ENCODE assay signal across 1 cellular context in the genomic region with DNA sequence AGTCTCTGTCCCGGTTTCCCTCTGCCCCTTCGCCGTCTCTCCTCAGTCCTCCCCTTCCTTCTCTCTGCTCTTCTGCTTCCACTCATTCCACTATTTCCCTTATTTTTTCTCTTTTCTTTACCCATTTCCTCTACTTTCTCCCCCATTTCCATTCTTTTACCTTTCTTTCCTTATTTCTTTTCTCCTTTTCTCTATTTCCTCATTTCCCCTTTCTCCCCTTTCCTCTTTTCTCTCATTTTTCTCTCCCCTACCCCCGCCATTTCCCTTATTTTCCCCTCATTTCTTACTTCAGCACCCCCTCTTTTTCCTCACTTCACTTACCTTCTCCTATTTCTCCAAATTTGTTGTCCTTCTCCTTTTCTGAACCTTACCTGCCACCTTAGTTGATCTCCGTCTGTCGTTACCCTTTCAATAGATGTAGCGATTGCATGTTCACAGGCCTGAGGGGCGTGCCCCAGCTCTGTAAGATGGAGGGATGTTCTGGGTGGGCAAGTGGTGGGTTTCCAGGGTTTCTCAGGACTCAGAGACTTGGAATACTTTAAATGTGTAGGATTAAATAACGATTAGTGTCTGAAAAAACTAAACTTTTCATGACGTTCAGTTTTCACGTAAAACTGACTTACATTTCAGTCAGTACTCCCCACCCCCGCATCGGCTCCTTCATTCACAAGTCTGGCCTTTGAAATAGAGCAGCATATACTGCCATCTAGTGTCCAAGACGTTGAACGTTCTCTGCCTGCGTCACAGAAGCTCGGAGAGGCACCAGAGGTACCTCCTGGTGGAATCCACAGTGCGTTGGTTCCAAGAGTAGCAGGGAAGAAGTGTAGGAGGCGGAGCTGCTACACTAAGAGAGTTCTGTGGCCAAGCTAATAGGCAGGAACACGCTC.
TF ChIP-seq lines count a peak whose summit lies in the region.

No MANE protein-coding gene starts in this region.

TF ChIP-seq in HCT116, 20 proteins besides CTCF, POLR2A, EP300 and RAD21 (continued from another document):
- TF ChIP-seq, protein P1, sequence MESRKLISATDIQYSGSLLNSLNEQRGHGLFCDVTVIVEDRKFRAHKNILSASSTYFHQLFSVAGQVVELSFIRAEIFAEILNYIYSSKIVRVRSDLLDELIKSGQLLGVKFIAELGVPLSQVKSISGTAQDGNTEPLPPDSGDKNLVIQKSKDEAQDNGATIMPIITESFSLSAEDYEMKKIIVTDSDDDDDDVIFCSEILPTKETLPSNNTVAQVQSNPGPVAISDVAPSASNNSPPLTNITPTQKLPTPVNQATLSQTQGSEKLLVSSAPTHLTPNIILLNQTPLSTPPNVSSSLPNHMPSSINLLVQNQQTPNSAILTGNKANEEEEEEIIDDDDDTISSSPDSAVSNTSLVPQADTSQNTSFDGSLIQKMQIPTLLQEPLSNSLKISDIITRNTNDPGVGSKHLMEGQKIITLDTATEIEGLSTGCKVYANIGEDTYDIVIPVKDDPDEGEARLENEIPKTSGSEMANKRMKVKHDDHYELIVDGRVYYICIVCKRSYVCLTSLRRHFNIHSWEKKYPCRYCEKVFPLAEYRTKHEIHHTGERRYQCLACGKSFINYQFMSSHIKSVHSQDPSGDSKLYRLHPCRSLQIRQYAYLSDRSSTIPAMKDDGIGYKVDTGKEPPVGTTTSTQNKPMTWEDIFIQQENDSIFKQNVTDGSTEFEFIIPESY (IDR thresholded peaks at IDR 0.05; ENCODE audit: extremely low read depth, insufficient replicate concordance, low read length) = no peak
